Comparison of ENCODE assay signal across 22 cellular contexts in the genomic region with DNA sequence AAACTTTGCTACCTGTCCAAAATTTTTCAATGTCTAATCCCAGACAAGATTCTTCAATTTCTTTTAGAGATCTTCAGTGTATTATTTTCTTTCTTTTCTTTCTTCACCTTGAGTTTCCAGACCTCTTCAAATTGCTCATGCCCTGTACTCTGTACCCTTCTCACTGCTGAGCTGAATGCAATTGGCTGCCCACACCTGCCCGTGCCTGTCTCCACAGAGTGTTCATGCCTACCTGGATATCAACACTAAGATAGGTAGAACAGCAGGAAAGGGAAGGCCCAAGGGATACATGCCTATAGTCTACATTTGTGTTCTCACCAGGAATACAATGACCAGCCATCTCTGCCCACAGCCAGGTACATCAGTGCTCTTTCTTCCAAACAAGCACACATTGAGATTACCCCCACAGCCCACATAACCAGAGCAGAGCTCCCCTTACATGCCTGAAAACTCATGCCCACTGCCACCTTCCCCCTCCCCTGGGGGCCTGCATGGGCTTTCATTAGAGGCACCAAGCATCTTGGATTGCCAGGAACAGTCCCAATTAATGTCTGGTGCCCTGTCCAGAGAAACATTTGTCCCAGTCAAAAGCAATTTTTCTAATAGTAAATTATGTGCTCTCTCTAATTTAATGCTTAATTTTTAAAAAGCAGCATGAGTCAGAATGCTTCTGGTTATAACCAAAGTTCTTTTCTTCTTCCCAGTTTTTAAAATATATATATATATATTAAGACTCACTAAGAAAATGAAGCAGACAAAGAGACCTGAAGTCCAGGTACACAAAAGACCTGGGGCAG.
"Had no signal": no experiment of that assay in that cellular context is flagged by ENCODE, and none has a peak within 500 bp of the region (broad histone marks: within the 10 kb centered on the region; RNA-seq: fewer than 3 reads in every experiment).

No MANE protein-coding gene starts in this region.

- H3K36me3 ChIP-seq: esophagus muscularis mucosa, gastroesophageal sphincter, heart left ventricle, left lung, lower lobe of right lung had no signal

- FAIRE-seq: colon, endothelial cell of umbilical vein, frontal cortex, islet of Langerhans, kidney had no signal

- H3K27ac ChIP-seq: coronary artery, dorsolateral prefrontal cortex, esophagus muscularis mucosa, foreskin keratinocyte, gastroesophageal sphincter, heart left ventricle, hepatocyte, left lung, lower lobe of right lung had no signal

- H3K27me3 ChIP-seq: esophagus muscularis mucosa, foreskin keratinocyte, gastroesophageal sphincter, heart left ventricle, hepatocyte, left lung had no signal

- H3K9me3 ChIP-seq: esophagus muscularis mucosa, gastroesophageal sphincter, heart left ventricle, left lung, lower lobe of right lung had no signal

- H3K4me1 ChIP-seq: foreskin keratinocyte, gastroesophageal sphincter, left lung, lower lobe of right lung had no signal

- ATAC-seq: foreskin keratinocyte, gastroesophageal sphincter, heart left ventricle, left lung, left ventricle myocardium superior, lower lobe of right lung had no signal

- H2AFZ ChIP-seq: hepatocyte had no signal

- H3K4me2 ChIP-seq: hepatocyte had no signal

- H3K79me2 ChIP-seq: hepatocyte had no signal

- H3K4me3 ChIP-seq: coronary artery, dorsolateral prefrontal cortex, esophagus muscularis mucosa, gastroesophageal sphincter, heart left ventricle, hepatocyte, left lung, lower lobe of right lung had no signal

- DNase-seq: dermis blood vessel endothelial cell; dorsolateral prefrontal cortex; effector CD4-positive, alpha-beta T cell; effector memory CD4-positive, alpha-beta T cell; heart left ventricle; hypothalamus; immature natural killer cell; kidney; kidney glomerular epithelial cell; left lung; left ventricle myocardium superior; lower lobe of right lung; mesenchymal stem cell had no signal
